In the genomic region with DNA sequence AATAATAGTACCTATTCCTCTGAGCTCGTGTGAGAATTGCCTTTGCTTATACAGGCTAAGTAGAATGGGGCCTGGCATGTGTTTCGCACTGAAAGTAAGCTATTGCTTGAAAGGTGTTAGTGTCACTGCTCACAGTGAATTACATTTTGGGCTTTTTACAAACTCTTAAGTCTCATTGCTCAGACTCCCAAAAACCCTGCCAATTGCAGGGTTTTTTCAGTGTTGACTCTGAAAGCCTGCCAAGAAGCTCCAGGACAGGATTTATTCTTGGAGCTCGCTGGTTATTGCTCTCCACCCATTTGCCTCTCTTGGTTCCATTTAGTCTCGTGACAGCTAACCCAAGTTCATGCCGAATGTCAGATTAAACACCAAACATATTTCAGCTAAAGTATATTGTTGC, we compare ENCODE assay signal across 11 cellular contexts. TPM values are rescaled to one million over a fixed set of nuclear protein-coding genes. Genes with fewer than 3 reads are reported as not detected.
DNase-seq lines count a peak whose midpoint lies in the region; ATAC-seq and TF ChIP-seq lines count a peak whose summit lies in the region.
"Had no signal": no experiment of that assay in that cellular context is flagged by ENCODE, and none has a peak within 500 bp of the region (broad histone marks: within the 10 kb centered on the region; RNA-seq: fewer than 3 reads in every experiment).

No MANE protein-coding gene starts in this region.

- H3K27ac Mint-ChIP-seq in brain: peak overlapping the region in 3 of 5 experiments; percentile 73 to 81 (median 74)
- H3K27ac Mint-ChIP-seq: activated CD4-positive, alpha-beta T cell treated with anti-CD3 and anti-CD28 coated beads, Interleukin-2, amount 10 ng/mL, durations not matched to agents 24 days and 14 days had no signal

- no peak overlapping the region for H3K23ac ChIP-seq in IMR-90 (ENCODE audit: low read depth, low read length)

- no peak overlapping the region for H3K14ac ChIP-seq in IMR-90 (replicated peaks; ENCODE audit: low read depth, low read length)

- intact Hi-C loops in IMR-90 (cut with micrococcal nuclease): loop anchor here (5.0 kb wide), 1 partner anchor 824 kb away; no protein-coding TSS in a partner anchor

- H2BK5ac ChIP-seq in IMR-90 (ENCODE audit: low read depth, low read length, poor library complexity, severe bottlenecking): no peak overlapping the region

- no peak overlapping the region for H4K5ac ChIP-seq in IMR-90 (ENCODE audit: low read depth, low read length)

- no peaks in the 10 kb centered on the region for H3K9me3 Mint-ChIP-seq in brain

- H3K56ac ChIP-seq in IMR-90 (ENCODE audit: extremely low read depth, insufficient read depth, low read length): no peak overlapping the region

- dilution Hi-C loops in IMR-90 (cut with HindIII; ENCODE audit: low sequenced_read_pairs, unreplicated experiment): no loop called here

- DNase-seq in IMR-90 (peak; percentile 79), iris pigment epithelial cell (ENCODE audit: low read depth) (peak; percentile 43), stromal cell of bone marrow (ENCODE audit: low read depth) (peak; percentile 95), SHP77 (lab: John Stamatoyannopoulos, UW) (no peak), NCI-H146 (lab: John Stamatoyannopoulos, UW) (no peak), NCI-H146 treated with DMSO at 0.1 percent for 48 hours (lab: John Stamatoyannopoulos, UW; ENCODE audit: unreplicated experiment) (no peak)
- no peak for DNase-seq in activated CD4-positive, CD25-positive, alpha-beta regulatory T cell (lab: John Stamatoyannopoulos, UW)
- DNase-seq: activated CD4-positive, alpha-beta T cell treated with anti-CD3 and anti-CD28 coated beads, Interleukin-2, amount 10 ng/mL, durations not matched to agents 24 days and 14 days; Kasumi-1 had no signal

- ATAC-seq in IMR-90 (ENCODE audit: low read depth): peak; percentile 83

- H3K4me1 Mint-ChIP-seq in brain: peaks cover 26% of the 10 kb centered on the region

- H3K27me3 Mint-ChIP-seq in brain: no peaks in the 10 kb centered on the region
- H3K27me3 Mint-ChIP-seq: activated CD4-positive, alpha-beta T cell treated with anti-CD3 and anti-CD28 coated beads, Interleukin-2, amount 10 ng/mL, durations not matched to agents 24 days and 14 days had no signal

- CTCF ChIA-PET in IMR-90 (lab: Yijun Ruan, JAX): no interaction called here

- H3K36me3 Mint-ChIP-seq in brain: peaks cover 30% of the 10 kb centered on the region

- no peak overlapping the region for H2AK5ac ChIP-seq in IMR-90 (ENCODE audit: low read depth, low read length)

- H3K4me1 ChIP-seq in IMR-90 (ENCODE audit: control insufficient read depth, insufficient read depth, low read length): peaks cover 6% of the 10 kb centered on the region

- WGBS in IMR-90 (ENCODE audit: extremely low coverage in 2 of 2, insufficient read length in 1 of 2), 2 experiments: 0% methylated on average over 1 of the region's 5 CpGs; no CpG with 5 or more reads in 1 of the 2 experiments

- no peaks in the 10 kb centered on the region for H3K9me3 ChIP-seq in IMR-90 (ENCODE audit: control insufficient read depth, insufficient read depth, low read length)

- H3K4ac ChIP-seq in IMR-90 (ENCODE audit: low read depth, low read length): no peak overlapping the region

- in situ Hi-C loops in IMR-90 (cut with MboI; ENCODE audit: low sequenced_read_pairs): no loop called here

- H3K79me1 ChIP-seq in IMR-90 (ENCODE audit: low read depth in 1 of 2, low read length in 2 of 2): no peaks in the 10 kb centered on the region

- no peak overlapping the region for H3K27ac ChIP-seq in IMR-90 (ENCODE audit: insufficient read depth, low read length)
- H3K27ac ChIP-seq: RWPE1 had no signal

- POLR2A ChIA-PET in IMR-90 (lab: Charles Lee; ENCODE audit: unreplicated experiment): no interaction called here

- no peak overlapping the region for H4K91ac ChIP-seq in IMR-90 (ENCODE audit: insufficient read depth, low read depth, low read length)

- H4K8ac ChIP-seq in IMR-90 (ENCODE audit: low read depth in 2 of 2, low read length in 2 of 2): no peak overlapping the region

- no peak overlapping the region for H2BK120ac ChIP-seq in IMR-90 (ENCODE audit: low read depth, low read length)

- BruUV-seq in IMR-90 (replicated peaks; lab: Mats Ljungman, UMichigan): no TSS peak

- no peaks in the 10 kb centered on the region; the same call in 1 of the 2 replicates for H3K9me1 ChIP-seq in IMR-90 (ENCODE audit: insufficient read depth, low read length)

- H3K27me3 ChIP-seq in IMR-90 (ENCODE audit: control insufficient read depth, insufficient read depth, low read length): no peaks in the 10 kb centered on the region

- no peak overlapping the region for H3K9ac ChIP-seq in IMR-90 (ENCODE audit: low read depth, low read length)

- peaks cover 3% of the 10 kb centered on the region; the same call in 1 of the 2 replicates for H4K20me1 ChIP-seq in IMR-90 (ENCODE audit: insufficient read depth, low read length)

- H2BK20ac ChIP-seq in IMR-90 (ENCODE audit: low read depth, low read length): no peak overlapping the region

- H3K18ac ChIP-seq in IMR-90 (ENCODE audit: low read depth, low read length): no peak overlapping the region

- no peak for TF ChIP-seq RAD21 in IMR-90 (IDR thresholded peaks at IDR 0.05; ENCODE audit: low read length)

- no peak overlapping the region; the same call in 1 of the 2 replicates for H3K4me2 ChIP-seq in IMR-90 (ENCODE audit: low read depth, low read length)

- peak overlapping the region in 1 of 5 experiments; percentile 22 for H3K4me3 Mint-ChIP-seq in brain
- H3K4me3 Mint-ChIP-seq: activated CD4-positive, alpha-beta T cell treated with anti-CD3 and anti-CD28 coated beads, Interleukin-2, amount 10 ng/mL, durations not matched to agents 24 days and 14 days had no signal

- H2BK15ac ChIP-seq in IMR-90 (ENCODE audit: low read depth, low read length): no peak overlapping the region

- H2AK9ac ChIP-seq in IMR-90 (replicated peaks; ENCODE audit: low read depth, low read length, poor library complexity): no peak overlapping the region

- no peak overlapping the region for H3K4me3 ChIP-seq in IMR-90 (ENCODE audit: insufficient read depth, low read depth, low read length)

- H3K36me3 ChIP-seq in IMR-90 (ENCODE audit: control insufficient read depth, insufficient read depth, low read length): peaks cover 26% of the 10 kb centered on the region; the same call in 1 of the 2 replicates

- TF ChIP-seq CTCF in IMR-90 (conservative IDR thresholded peaks at IDR 0.05; ENCODE audit: low read depth, low read length): no peak
- no peak for TF ChIP-seq CTCF in brain (conservative IDR thresholded peaks at IDR 0.05)

- no peak for TF ChIP-seq POLR2A in IMR-90 (IDR thresholded peaks at IDR 0.05; ENCODE audit: low read depth, low read length)

- H2AFZ ChIP-seq in IMR-90 (replicated peaks; ENCODE audit: low read length, poor library complexity): no peak overlapping the region

TF ChIP-seq in IMR-90, 13 proteins besides CTCF, POLR2A, EP300 and RAD21:
- 0 out of 2 replicates have a peak, but pooled peaks have one; percentile 16 for TF ChIP-seq BHLHE40 (IDR thresholded peaks at IDR 0.05; ENCODE audit: low read depth, low read length)
- TF ChIP-seq FOS (IDR thresholded peaks at IDR 0.05; ENCODE audit: low read depth, low read length): no peak

RNA-seq across cellular contexts. Expression of a gene that starts 39.8 kb away (rescaled TPM):
- 5.3 and 5.6 TPM in 2 replicates for total RNA-seq in IMR-90 (2012; rRNA removed)
- polyA plus RNA-seq in IMR-90 (2012; rRNA removed) (9.3 and 9.9 TPM in 2 replicates), brain (ENCODE audit: insufficient read depth, low read depth, low replicate concordance) (20.6 TPM)
- polyA plus RNA-seq in IMR-90 (2012; cell fraction: cytosol; rRNA removed): 2.0 and 2.8 TPM in 2 replicates
- 1.1 and 1.9 TPM in 2 replicates for polyA plus RNA-seq in IMR-90 (2012; cell fraction: nucleus; rRNA removed; ENCODE audit: low replicate concordance)

RNA-seq across cellular contexts. Expression of a gene that starts 58.4 kb away (rescaled TPM):
- total RNA-seq in IMR-90 (2012; rRNA removed): 16.7 and 22.8 TPM in 2 replicates
- polyA plus RNA-seq in IMR-90 (2012; rRNA removed) (16.2 and 21.1 TPM in 2 replicates), brain (ENCODE audit: insufficient read depth, low read depth, low replicate concordance) (1.2 TPM)
- polyA plus RNA-seq in IMR-90 (2012; cell fraction: cytosol; rRNA removed): 5.6 and 6.7 TPM in 2 replicates
- 6.2 and 38.4 TPM in 2 replicates for polyA plus RNA-seq in IMR-90 (2012; cell fraction: nucleus; rRNA removed; ENCODE audit: low replicate concordance)

Comparison
In these comparisons a context has a peak if more than half of its experiments do, and no peak if none do; other contexts are left out.
1. DNase-seq: peak in IMR-90 (single experiment), iris pigment epithelial cell (single experiment) and stromal cell of bone marrow (single experiment); none in SHP77 (0 of 2), NCI-H146 (single experiment), NCI-H146 treated with DMSO at 0.1 percent for 48 hours (single experiment) and activated CD4-positive, CD25-positive, alpha-beta regulatory T cell (0 of 4).